ENCODE assay signal across 1 cellular context in genomic region chr5:57494104-57495098, GRCh38.
TF ChIP-seq lines count a peak whose summit lies in the region.

No MANE protein-coding gene starts in this region.

TF ChIP-seq in HepG2, 621 proteins besides CTCF, POLR2A, EP300 and RAD21:
- TF ChIP-seq MTF2 (CRISPR knock-in tag; IDR thresholded peaks at IDR 0.05; ENCODE audit: borderline replicate concordance) (no peak), FOSL2 (CRISPR knock-in tag; IDR thresholded peaks at IDR 0.05) (0 out of 2 replicates have a peak, but pooled peaks have one; percentile 40)
